In genomic region chr14:22226381-22226780, GRCh38 we compare ENCODE assay signal across 1 cellular context.
TF ChIP-seq lines count a peak whose summit lies in the region.

No MANE protein-coding gene starts in this region.

TF ChIP-seq in HepG2, 621 proteins besides CTCF, POLR2A, EP300 and RAD21:
- TF ChIP-seq, protein P1, sequence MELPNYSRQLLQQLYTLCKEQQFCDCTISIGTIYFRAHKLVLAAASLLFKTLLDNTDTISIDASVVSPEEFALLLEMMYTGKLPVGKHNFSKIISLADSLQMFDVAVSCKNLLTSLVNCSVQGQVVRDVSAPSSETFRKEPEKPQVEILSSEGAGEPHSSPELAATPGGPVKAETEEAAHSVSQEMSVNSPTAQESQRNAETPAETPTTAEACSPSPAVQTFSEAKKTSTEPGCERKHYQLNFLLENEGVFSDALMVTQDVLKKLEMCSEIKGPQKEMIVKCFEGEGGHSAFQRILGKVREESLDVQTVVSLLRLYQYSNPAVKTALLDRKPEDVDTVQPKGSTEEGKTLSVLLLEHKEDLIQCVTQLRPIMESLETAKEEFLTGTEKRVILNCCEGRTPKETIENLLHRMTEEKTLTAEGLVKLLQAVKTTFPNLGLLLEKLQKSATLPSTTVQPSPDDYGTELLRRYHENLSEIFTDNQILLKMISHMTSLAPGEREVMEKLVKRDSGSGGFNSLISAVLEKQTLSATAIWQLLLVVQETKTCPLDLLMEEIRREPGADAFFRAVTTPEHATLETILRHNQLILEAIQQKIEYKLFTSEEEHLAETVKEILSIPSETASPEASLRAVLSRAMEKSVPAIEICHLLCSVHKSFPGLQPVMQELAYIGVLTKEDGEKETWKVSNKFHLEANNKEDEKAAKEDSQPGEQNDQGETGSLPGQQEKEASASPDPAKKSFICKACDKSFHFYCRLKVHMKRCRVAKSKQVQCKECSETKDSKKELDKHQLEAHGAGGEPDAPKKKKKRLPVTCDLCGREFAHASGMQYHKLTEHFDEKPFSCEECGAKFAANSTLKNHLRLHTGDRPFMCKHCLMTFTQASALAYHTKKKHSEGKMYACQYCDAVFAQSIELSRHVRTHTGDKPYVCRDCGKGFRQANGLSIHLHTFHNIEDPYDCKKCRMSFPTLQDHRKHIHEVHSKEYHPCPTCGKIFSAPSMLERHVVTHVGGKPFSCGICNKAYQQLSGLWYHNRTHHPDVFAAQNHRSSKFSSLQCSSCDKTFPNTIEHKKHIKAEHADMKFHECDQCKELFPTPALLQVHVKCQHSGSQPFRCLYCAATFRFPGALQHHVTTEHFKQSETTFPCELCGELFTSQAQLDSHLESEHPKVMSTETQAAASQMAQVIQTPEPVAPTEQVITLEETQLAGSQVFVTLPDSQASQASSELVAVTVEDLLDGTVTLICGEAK (IDR thresholded peaks at IDR 0.05): no peak
- TF ChIP-seq, protein P1 (CRISPR knock-in tag; IDR thresholded peaks at IDR 0.05): no peak
- no peak for TF ChIP-seq KLF6 (CRISPR knock-in tag; IDR thresholded peaks at IDR 0.05)
TF ChIP-seq in HepG2: peak in this region for 0.
